ENCODE assay signal across 20 cellular contexts in genomic region chr12:120853188-120853587, GRCh38. TPM values are rescaled to one million over a fixed set of nuclear protein-coding genes. Genes with fewer than 3 reads are reported as not detected.
A peak's percentile ranks its signal among the peaks of the same experiment; 100 is the strongest.
DNase-seq lines count a peak whose midpoint lies in the region; ATAC-seq, FAIRE-seq and TF ChIP-seq lines count a peak whose summit lies in the region.
"Had no signal": no experiment of that assay in that cellular context is flagged by ENCODE, and none has a peak within 500 bp of the region (broad histone marks: within the 10 kb centered on the region; RNA-seq: fewer than 3 reads in every experiment).

No MANE protein-coding gene starts in this region.

- H3K4me2 ChIP-seq in endothelial cell of umbilical vein (ENCODE audit: insufficient read depth, low read length): no peak overlapping the region
- H3K4me2 ChIP-seq: KMS-11 had no signal

- no peak for ATAC-seq in T-helper 17 cell
- ATAC-seq: body of pancreas had no signal

- CTCF ChIA-PET in HEK293 (lab: Yijun Ruan, JAX): interaction anchor here (0.6 kb wide), 2 partner anchors 269 to 422 kb away, joined by 3 to 7 read pairs; no protein-coding TSS in a partner anchor
- CTCF ChIA-PET in endothelial cell of umbilical vein (lab: Charles Lee): no interaction called here

- peaks cover 12% of the 10 kb centered on the region for H3K79me2 ChIP-seq in endothelial cell of umbilical vein (ENCODE audit: control insufficient read depth, insufficient read depth, low read length)

- peaks cover 38% of the 10 kb centered on the region for H3K4me1 Mint-ChIP-seq in T-helper 17 cell
- H3K4me1 Mint-ChIP-seq in osteocyte (ENCODE audit: unreplicated experiment): peaks cover 38% of the 10 kb centered on the region

- peak overlapping the region; percentile 83 for H3K27ac Mint-ChIP-seq in T-helper 17 cell
- H3K27ac Mint-ChIP-seq in osteocyte (ENCODE audit: unreplicated experiment): peak overlapping the region; percentile 38

- H3K9me3 ChIP-seq in HEK293 (ENCODE audit: control insufficient read depth, insufficient read depth, low read depth, low read length) (no peaks in the 10 kb centered on the region), T-helper 17 cell (ENCODE audit: control insufficient read depth, low read length, poor library complexity, severe bottlenecking) (no peaks in the 10 kb centered on the region), endothelial cell of umbilical vein (replicated peaks; ENCODE audit: control insufficient read depth, insufficient read depth, low read length) (no peaks in the 10 kb centered on the region)
- H3K9me3 ChIP-seq: body of pancreas, tibial artery had no signal

- BruUV-seq in endothelial cell of umbilical vein (replicated peaks; lab: Mats Ljungman, UMichigan): no TSS peak

- H3K27me3 Mint-ChIP-seq in T-helper 17 cell (no peaks in the 10 kb centered on the region), osteocyte (ENCODE audit: unreplicated experiment) (no peaks in the 10 kb centered on the region)
- H3K27me3 Mint-ChIP-seq: activated naive CD4-positive, alpha-beta T cell treated with anti-CD3 and anti-CD28 coated beads, Interleukin-2, amount 50 U/mL, for 24 hours; memory B cell; naive B cell; stimulated activated naive B cell treated with anti-CD40 and anti-IgM and Interleukin-4, amounts not matched to agents 10 μg/mL and 1 μg/mL and 100 μg/mL, for 72 hours had no signal

- H3K36me3 ChIP-seq in HEK293 (ENCODE audit: control insufficient read depth in 2 of 2, insufficient read depth in 1 of 2, low read length in 2 of 2) (no peaks in the 10 kb centered on the region), endothelial cell of umbilical vein (ENCODE audit: control insufficient read depth in 2 of 2, extremely low read depth in 1 of 2, insufficient read depth in 2 of 2, low read length in 2 of 2) (no peaks in the 10 kb centered on the region)
- H3K36me3 ChIP-seq: tibial artery had no signal

- H3K4me3 ChIP-seq in HEK293 (ENCODE audit: low read depth, low read length): no peak overlapping the region
- H3K4me3 ChIP-seq in endothelial cell of umbilical vein (replicated peaks in 1 of 3; ENCODE audit: insufficient read depth in 1 of 3, low read depth in 1 of 3, low read length in 3 of 3): no peak overlapping the region
- H3K4me3 ChIP-seq: body of pancreas, tibial artery had no signal

- H3K27me3 ChIP-seq in endothelial cell of umbilical vein (ENCODE audit: control insufficient read depth in 2 of 2, insufficient read depth in 2 of 2, low read length in 2 of 2): no peaks in the 10 kb centered on the region
- H3K27me3 ChIP-seq: body of pancreas, tibial artery had no signal

- peaks cover 6% of the 10 kb centered on the region for H3K4me1 ChIP-seq in HEK293 (ENCODE audit: control insufficient read depth, insufficient read depth, low read length)
- peaks cover 10% of the 10 kb centered on the region for H3K4me1 ChIP-seq in endothelial cell of umbilical vein (ENCODE audit: control insufficient read depth, extremely low read depth, insufficient read depth, low read length)

- H3K9ac ChIP-seq in endothelial cell of umbilical vein (replicated peaks; ENCODE audit: extremely low read depth, insufficient read depth, low read length): no peak overlapping the region
- H3K9ac ChIP-seq: KMS-11 had no signal

- POLR2A ChIA-PET in HEK293 (lab: Yijun Ruan, JAX): no interaction called here
- POLR2A ChIA-PET in endothelial cell of umbilical vein (lab: Charles Lee): no interaction called here

- no peak overlapping the region for H2AFZ ChIP-seq in endothelial cell of umbilical vein (ENCODE audit: low read depth, low read length)

- H3K9me1 ChIP-seq in endothelial cell of umbilical vein (replicated peaks; ENCODE audit: control insufficient read depth, extremely low read depth, insufficient read depth, low read length): no peaks in the 10 kb centered on the region

- TF ChIP-seq POLR2A in endothelial cell of umbilical vein (IDR thresholded peaks at IDR 0.05; ENCODE audit: low read depth, low read length): no peak

- H3K9me3 Mint-ChIP-seq in osteocyte (ENCODE audit: unreplicated experiment): peaks cover 4% of the 10 kb centered on the region
- H3K9me3 Mint-ChIP-seq: activated naive CD4-positive, alpha-beta T cell treated with anti-CD3 and anti-CD28 coated beads, Interleukin-2, amount 50 U/mL, for 24 hours; stimulated activated naive B cell treated with anti-CD40 and anti-IgM and Interleukin-4, amounts not matched to agents 10 μg/mL and 1 μg/mL and 100 μg/mL, for 72 hours had no signal

- H3K27ac ChIP-seq in HEK293 (ENCODE audit: extremely low read depth, low read depth, low read length) (no peak overlapping the region), endothelial cell of umbilical vein (ENCODE audit: insufficient read depth, low read depth, low read length) (no peak overlapping the region)
- H3K27ac ChIP-seq: body of pancreas, KMS-11, RWPE1, tibial artery had no signal

- intact Hi-C loops in endothelial cell of umbilical vein (cut with micrococcal nuclease): no loop called here

- H3K36me3 Mint-ChIP-seq in T-helper 17 cell (ENCODE audit: low read depth) (peaks cover 4% of the 10 kb centered on the region), osteocyte (ENCODE audit: unreplicated experiment) (peaks cover 3% of the 10 kb centered on the region)
- H3K36me3 Mint-ChIP-seq: activated naive CD4-positive, alpha-beta T cell treated with anti-CD3 and anti-CD28 coated beads, Interleukin-2, amount 50 U/mL, for 24 hours; naive B cell had no signal

- FAIRE-seq in endothelial cell of umbilical vein (lab: Jason Lieb, UNC): peak; percentile 70

- H3K4me3 Mint-ChIP-seq in T-helper 17 cell (no peak overlapping the region), osteocyte (ENCODE audit: unreplicated experiment) (no peak overlapping the region)
- H3K4me3 Mint-ChIP-seq: memory B cell had no signal

- TF ChIP-seq CTCF in HEK293 (tag by site-specific recombination; IDR thresholded peaks at IDR 0.05): no peak
- no peak for TF ChIP-seq CTCF in endothelial cell of umbilical vein (IDR thresholded peaks at IDR 0.05; ENCODE audit: extremely low read depth in 1 of 2, insufficient read depth in 1 of 2, low read depth in 1 of 2, low read length in 2 of 2)
- TF ChIP-seq CTCF in osteocyte (IDR thresholded peaks at IDR 0.05): no peak
- no peak for TF ChIP-seq CTCF in GM10266 (IDR thresholded peaks at IDR 0.05; ENCODE audit: control insufficient read depth, insufficient read depth, low read depth, missing control alignments)

- H4K20me1 ChIP-seq in endothelial cell of umbilical vein (replicated peaks; ENCODE audit: control insufficient read depth, extremely low read depth, insufficient read depth, low read length): no peaks in the 10 kb centered on the region

- DNase-seq in T-helper 17 cell: no peak
- DNase-seq in endothelial cell of umbilical vein (ENCODE audit: low read depth, low spot score): no peak
- DNase-seq in osteocyte (ENCODE audit: extremely low spot score, unreplicated experiment): no peak
- DNase-seq in GM10266 (ENCODE audit: extremely low spot score): no peak
- DNase-seq in NCI-H446 treated with DMSO at 0.1 percent for 48 hours (lab: John Stamatoyannopoulos, UW): no peak
- no peak for DNase-seq in NCI-H1048 (lab: John Stamatoyannopoulos, UW)
- DNase-seq: activated CD4-positive, CD25-positive, alpha-beta regulatory T cell treated with anti-CD3 and anti-CD28 coated beads, Interleukin-2, amount 50 U/mL, for 72 hours; body of pancreas; GOT3; NCI-H1105; posterior cingulate gyrus; stimulated activated CD4-positive, alpha-beta T cell treated with anti-CD3 and anti-CD28 coated beads, Interleukin-1b, Interleukin-23, amount 100 ng/mL, for 48 hours; stimulated activated naive B cell treated with anti-CD40 and anti-IgM and Interleukin-4, amounts not matched to agents 10 μg/mL and 1 μg/mL and 100 μg/mL, for 72 hours; tibial artery had no signal

- dilution Hi-C loops in endothelial cell of umbilical vein (cut with MboI; ENCODE audit: extremely low pct_ligation_motif_present, low sequenced_read_pairs): no loop called here

TF ChIP-seq in HEK293, 187 proteins besides CTCF, POLR2A, EP300 and RAD21 (continues in another document):
- no peak for TF ChIP-seq ZXDB (tag by site-specific recombination; IDR thresholded peaks at IDR 0.05)

TF ChIP-seq in endothelial cell of umbilical vein, 7 proteins besides CTCF, POLR2A, EP300 and RAD21:
- no peak for TF ChIP-seq FOS (IDR thresholded peaks at IDR 0.05; ENCODE audit: borderline replicate concordance, insufficient read depth, low read length)
- TF ChIP-seq MYC (IDR thresholded peaks at IDR 0.05; ENCODE audit: low read depth, low read length): no peak
- TF ChIP-seq GATA2 (IDR thresholded peaks at IDR 0.05; ENCODE audit: insufficient read depth, insufficient read length, low read depth, low read length): no peak
- TF ChIP-seq MAX (IDR thresholded peaks at IDR 0.05; ENCODE audit: insufficient read depth, insufficient read length): no peak
- no peak for TF ChIP-seq EZH2 (IDR thresholded peaks at IDR 0.05; ENCODE audit: borderline replicate concordance, low read depth, low read length, severe bottlenecking)
- no peak for TF ChIP-seq POLR2AphosphoS5 (IDR thresholded peaks at IDR 0.05; ENCODE audit: insufficient read depth, low read depth, low read length)
- TF ChIP-seq JUN (IDR thresholded peaks at IDR 0.05; ENCODE audit: borderline replicate concordance, insufficient read depth, insufficient read length, low read depth): no peak

RNA-seq across cellular contexts. Expression of gene SPPL3, which starts 51.0 kb away (rescaled TPM):
- total RNA-seq in T-helper 17 cell (10 to 100 TPM; 44.6 to 60.7 TPM), endothelial cell of umbilical vein (38.2 and 53.0 TPM in 2 replicates), osteocyte (61.7 and 70.3 TPM in 2 replicates)
- polyA plus RNA-seq in endothelial cell of umbilical vein: 23.0 and 30.6 TPM in 2 replicates
- 19.4 and 19.5 TPM in 2 replicates for polyA plus RNA-seq in endothelial cell of umbilical vein (2011; cell fraction: cytosol; rRNA removed)
- polyA plus RNA-seq in endothelial cell of umbilical vein (2011; cell fraction: nucleus; rRNA removed): 17.1 and 21.3 TPM in 2 replicates
- 26.3 and 32.2 TPM in 2 replicates for polyA plus RNA-seq in endothelial cell of umbilical vein (2012)
- 50.4 and 66.1 TPM in 2 replicates for polyA minus RNA-seq in endothelial cell of umbilical vein
- polyA minus RNA-seq in endothelial cell of umbilical vein (2011; cell fraction: cytosol; rRNA and poly(A)+ RNA removed): 20.2 TPM
- 20.1 and 24.2 TPM in 2 replicates for polyA minus RNA-seq in endothelial cell of umbilical vein (2011; cell fraction: nucleus; rRNA and poly(A)+ RNA removed)
